24 cellular contexts compared by ENCODE assay signal in the genomic region with DNA sequence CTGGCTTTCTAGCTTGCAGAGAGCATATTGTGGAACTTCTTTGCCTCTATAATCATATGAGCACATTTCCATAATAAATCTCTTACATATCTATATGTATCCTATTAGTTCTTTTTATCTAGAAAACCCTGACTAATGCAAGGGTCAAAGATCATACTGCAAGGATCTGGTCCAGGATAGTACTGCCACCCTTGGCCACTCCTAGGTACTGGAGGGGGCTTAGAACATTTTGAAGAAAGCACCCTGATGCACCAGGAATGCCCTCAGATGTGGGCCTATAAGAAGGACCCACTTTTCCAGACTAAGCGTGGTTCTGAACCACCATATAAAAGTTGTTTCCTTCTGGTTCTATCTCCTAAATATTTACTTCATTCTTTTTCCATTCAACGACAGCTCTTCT. TPM values are rescaled to one million over a fixed set of nuclear protein-coding genes. Genes with fewer than 3 reads are reported as not detected.
DNase-seq lines count a peak whose midpoint lies in the region; ATAC-seq, FAIRE-seq and TF ChIP-seq lines count a peak whose summit lies in the region.
"Had no signal": no experiment of that assay in that cellular context is flagged by ENCODE, and none has a peak within 500 bp of the region (broad histone marks: within the 10 kb centered on the region; RNA-seq: fewer than 3 reads in every experiment).

No MANE protein-coding gene starts in this region.

- H3K27me3 ChIP-seq in K562 (ENCODE audit: control insufficient read depth in 2 of 2, insufficient read depth in 2 of 2, low read length in 2 of 2) (no peaks in the 10 kb centered on the region), small intestine (ENCODE audit: control insufficient read depth in 2 of 2, insufficient read depth in 2 of 2, low read length in 2 of 2) (no peaks in the 10 kb centered on the region)
- H3K27me3 ChIP-seq: body of pancreas, colonic mucosa, transverse colon had no signal

- TF ChIP-seq POLR2A in K562 (conservative IDR thresholded peaks at IDR 0.05) = no peak

- TF ChIP-seq CTCF in GM13977 (IDR thresholded peaks at IDR 0.05; ENCODE audit: extremely low read depth, insufficient read depth, missing control alignments) (peak; percentile 4), K562 (IDR thresholded peaks at IDR 0.05 in 2 of 3, conservative IDR thresholded peaks at IDR 0.05 in 1 of 3; ENCODE audit: insufficient read depth in 2 of 3, low read depth in 1 of 3, low read length in 3 of 3) (peak in 1 of 3 experiments; percentile 23; a peak in 3 of 6 replicates), HFFc6 (IDR thresholded peaks at IDR 0.05) (no peak)

- no TSS peak for BruUV-seq in K562 (replicated peaks; lab: Mats Ljungman, UMichigan)

- no peaks in the 10 kb centered on the region for H3K4me1 ChIP-seq in K562 (replicated peaks in 1 of 2; ENCODE audit: control insufficient read depth in 2 of 2, insufficient read depth in 2 of 2, low read length in 2 of 2)
- peaks cover 0 to 3% of the 10 kb centered on the region in 2 donors for H3K4me1 ChIP-seq in small intestine (ENCODE audit: control insufficient read depth in 2 of 2, insufficient read depth in 1 of 2, low read depth in 1 of 2, low read length in 1 of 2)
- H3K4me1 ChIP-seq: body of pancreas, colonic mucosa, left ventricle myocardium inferior, transverse colon had no signal

- in situ Hi-C loops in GM13977 (cut with MboI; ENCODE audit: low pct_unique_long_range_greater_than_20kb, low sequenced_read_pairs, unreplicated experiment) = no loop called here
- in situ Hi-C loops in K562 (cut with MboI) = no loop called here

- H3K27ac ChIP-seq in K562 (ENCODE audit: extremely low read depth, low read depth, low read length) (no peak overlapping the region), small intestine (ENCODE audit: low read depth in 1 of 2, low read length in 1 of 2) (no peak overlapping the region)
- H3K27ac ChIP-seq: body of pancreas, colonic mucosa, left ventricle myocardium inferior, skin epidermis, transverse colon had no signal

- no peaks in the 10 kb centered on the region for H3K79me2 ChIP-seq in K562 (ENCODE audit: control insufficient read depth, insufficient read depth, low read length)

- H3K4me3 ChIP-seq in K562 (no peak overlapping the region), small intestine (ENCODE audit: low read depth in 1 of 2, low read length in 2 of 2) (no peak overlapping the region)
- H3K4me3 ChIP-seq: body of pancreas, colonic mucosa, left ventricle myocardium inferior, skin epidermis, transverse colon had no signal

- no peak for FAIRE-seq in K562 (lab: Jason Lieb, UNC)
- FAIRE-seq in small intestine (lab: Jason Lieb, UNC) = no peak
- FAIRE-seq: endometrium had no signal

- H4K20me1 ChIP-seq in K562 (replicated peaks; ENCODE audit: control insufficient read depth, insufficient read depth, low read length) = no peaks in the 10 kb centered on the region

- no peaks in the 10 kb centered on the region for H3K9me1 ChIP-seq in K562 (ENCODE audit: control insufficient read depth, insufficient read depth, low read length)

- no peak overlapping the region for H3K4me2 ChIP-seq in K562 (ENCODE audit: insufficient read depth, low read length)

- CTCF ChIA-PET in K562 (lab: Yijun Ruan, JAX; ENCODE audit: low intra/inter-chr PET ratio) = no interaction called here

- H2AFZ ChIP-seq in K562 (ENCODE audit: low read depth, low read length) = no peak overlapping the region

- no peaks in the 10 kb centered on the region for H3K4me1 Mint-ChIP-seq in HFFc6 (ENCODE audit: low read depth)
- H3K4me1 Mint-ChIP-seq: activated naive CD8-positive, alpha-beta T cell treated with anti-CD3 and anti-CD28 coated beads for 36 hours; nephron had no signal

- no peaks in the 10 kb centered on the region for H3K9me3 Mint-ChIP-seq in HFFc6
- H3K9me3 Mint-ChIP-seq: activated naive CD8-positive, alpha-beta T cell treated with anti-CD3 and anti-CD28 coated beads for 36 hours; activated T-helper 1 cell treated with anti-CD3 and anti-CD28 coated beads, Interleukin-12 subunit alpha, Interleukin-12 subunit beta, Interleukin-2, Interleukin-4 antibody, amounts not matched to agents 30 ng/mL and 10 ng/mL and 1 ng/mL, durations not matched to agents 14 hours and 24 hours and 36 hours; nephron; stimulated activated naive CD8-positive, alpha-beta T cell treated with anti-CD3 and anti-CD28 coated beads, Interleukin-15, Interleukin-2, amounts not matched to agents 100 ng/mL and 50 ng/mL, for 24 hours had no signal

- DNase-seq in GM13977 (ENCODE audit: low spot score) = no peak
- peak; percentile 7 to 17 (median 11) for DNase-seq in K562 (ENCODE audit: extremely low read depth in 1 of 4, low spot score in 3 of 4)
- peak; percentile 32 for DNase-seq in small intestine
- no peak for DNase-seq in activated naive CD4-positive, alpha-beta T cell treated with anti-CD3 and anti-CD28 coated beads, Interleukin-2, amount 50 U/mL, for 16 hours
- no peak for DNase-seq in HFFc6
- no peak for DNase-seq in kidney tubule cell (ENCODE audit: low spot score)
- DNase-seq: activated naive CD8-positive, alpha-beta T cell treated with anti-CD3 and anti-CD28 coated beads for 36 hours; body of pancreas; colonic mucosa; head of caudate nucleus; left ventricle myocardium inferior; midbrain; NCI-H1417; NCI-H510A treated with DMSO at 0.1 percent for 48 hours; posterior cingulate gyrus; stimulated activated CD4-positive, alpha-beta T cell treated with anti-CD3 and anti-CD28 coated beads, Interleukin-2, amount 100 ng/mL, for 48 hours; SW 1271; transverse colon had no signal

- H3K9ac ChIP-seq in K562 (ENCODE audit: insufficient read depth in 1 of 2, low read depth in 2 of 2, low read length in 2 of 2) = no peak overlapping the region

- no peak for TF ChIP-seq EP300 in K562 (IDR thresholded peaks at IDR 0.05; ENCODE audit: low read length)

- no peak for TF ChIP-seq RAD21 in K562 (CRISPR knock-in tag; conservative IDR thresholded peaks at IDR 0.05 in 1 of 2, IDR thresholded peaks at IDR 0.05 in 1 of 2)

- H3K27ac Mint-ChIP-seq in HFFc6 = no peak overlapping the region
- H3K27ac Mint-ChIP-seq: activated naive CD8-positive, alpha-beta T cell treated with anti-CD3 and anti-CD28 coated beads for 36 hours; activated T-helper 1 cell treated with anti-CD3 and anti-CD28 coated beads, Interleukin-12 subunit alpha, Interleukin-12 subunit beta, Interleukin-2, Interleukin-4 antibody, amounts not matched to agents 30 ng/mL and 10 ng/mL and 1 ng/mL, durations not matched to agents 14 hours and 24 hours and 36 hours; nephron; stimulated activated naive CD8-positive, alpha-beta T cell treated with anti-CD3 and anti-CD28 coated beads, Interleukin-15, Interleukin-2, amounts not matched to agents 100 ng/mL and 50 ng/mL, for 24 hours had no signal

- no peaks in the 10 kb centered on the region for H3K27me3 Mint-ChIP-seq in HFFc6 (ENCODE audit: insufficient read depth)
- H3K27me3 Mint-ChIP-seq: activated naive CD8-positive, alpha-beta T cell treated with anti-CD3 and anti-CD28 coated beads for 36 hours; stimulated activated naive CD8-positive, alpha-beta T cell treated with anti-CD3 and anti-CD28 coated beads, Interleukin-15, Interleukin-2, amounts not matched to agents 100 ng/mL and 50 ng/mL, for 24 hours had no signal

- intact Hi-C loops in K562 (cut with micrococcal nuclease) = no loop called here

- POLR2A ChIA-PET in K562 (lab: Yijun Ruan, JAX) = no interaction called here

- H3K36me3 ChIP-seq in K562 (ENCODE audit: control insufficient read depth, insufficient read depth, low read length) (no peaks in the 10 kb centered on the region), small intestine (ENCODE audit: control insufficient read depth in 2 of 2, insufficient read depth in 2 of 2, low read length in 2 of 2) (no peaks in the 10 kb centered on the region)
- H3K36me3 ChIP-seq: colonic mucosa, left ventricle myocardium inferior, transverse colon had no signal

- ATAC-seq in HG03342 (IDR thresholded peaks at IDR 0.05; ENCODE audit: unreplicated experiment) = peak; percentile 65
- peak; percentile 83 for ATAC-seq in K562
- ATAC-seq: body of pancreas had no signal

- 14% methylated on average over 2 of the region's 2 CpGs for WGBS in K562 (ENCODE audit: insufficient coverage, low coverage, missing lambda C conversion rate)
- WGBS in small intestine, 3 donors = 78 to 92% (median 89%) methylated on average over 2 of the region's 2 CpGs

- no peaks in the 10 kb centered on the region for H3K9me3 ChIP-seq in K562 (replicated peaks; ENCODE audit: control insufficient read depth, insufficient read depth, low read depth, low read length)
- H3K9me3 ChIP-seq in small intestine (ENCODE audit: control insufficient read depth, low read depth) = no peaks in the 10 kb centered on the region
- H3K9me3 ChIP-seq: body of pancreas, colonic mucosa, left ventricle myocardium inferior, transverse colon had no signal

- H3K36me3 Mint-ChIP-seq in HFFc6 (ENCODE audit: low read depth) = no peaks in the 10 kb centered on the region
- H3K36me3 Mint-ChIP-seq: activated naive CD8-positive, alpha-beta T cell treated with anti-CD3 and anti-CD28 coated beads for 36 hours had no signal

- H3K4me3 Mint-ChIP-seq in HFFc6 = no peak overlapping the region
- H3K4me3 Mint-ChIP-seq: activated naive CD8-positive, alpha-beta T cell treated with anti-CD3 and anti-CD28 coated beads for 36 hours; activated T-helper 1 cell treated with anti-CD3 and anti-CD28 coated beads, Interleukin-12 subunit alpha, Interleukin-12 subunit beta, Interleukin-2, Interleukin-4 antibody, amounts not matched to agents 30 ng/mL and 10 ng/mL and 1 ng/mL, durations not matched to agents 14 hours and 24 hours and 36 hours; nephron; stimulated activated naive CD8-positive, alpha-beta T cell treated with anti-CD3 and anti-CD28 coated beads, Interleukin-15, Interleukin-2, amounts not matched to agents 100 ng/mL and 50 ng/mL, for 24 hours had no signal

RNA-seq across cellular contexts. Expression of gene ATXN7L3B, which starts 14.6 kb away (rescaled TPM):
- total RNA-seq in K562 (2011; cell fraction: chromatin; rRNA removed; ENCODE audit: low replicate concordance) = 19.7 and 20.5 TPM in 2 replicates
- total RNA-seq in K562 (2011; cell fraction: nucleolus; rRNA removed) = 19.6 and 20.2 TPM in 2 replicates
- total RNA-seq in K562 (2011; cell fraction: nucleoplasm; rRNA removed) = 27.8 and 30.8 TPM in 2 replicates
- total RNA-seq in K562 (2014; rRNA removed) (20.4 and 25.3 TPM in 2 replicates), K562 (2014; rRNA removed; fragmentation: Illumina TruSeq; extraction: Trizol) (32.1 and 34.7 TPM in 2 replicates), K562 (2015; rRNA removed; fragmentation: Illumina TruSeq; extraction: Trizol) (30.1 and 31.0 TPM in 2 replicates), K562 (2021) (33.0 and 35.6 TPM in 2 replicates)
- polyA plus RNA-seq in K562 (2011; rRNA removed) (34.3 and 40.5 TPM in 2 replicates), K562 (2014; fragmentation: Illumina TruSeq; extraction: Trizol) (30.6 and 31.8 TPM in 2 replicates), K562 (2014; fragmentation: Nextera tagmentation; extraction: Ambion mirVana) (10 to 100 TPM; 10.3 to 12.1 TPM), K562 (2014; rRNA removed) (22.9 and 25.1 TPM in 2 replicates), small intestine (10 to 100 TPM; 11.6 to 20.1 (median 15.4) TPM)
- polyA plus RNA-seq in K562 (2011; cell fraction: cytosol; rRNA removed) = 15.1 and 30.2 TPM in 2 replicates
- polyA plus RNA-seq in K562 (2011; cell fraction: nucleus; rRNA removed) = 15.7 and 21.1 TPM in 2 replicates
- polyA plus RNA-seq in K562 (2012) = 21.5 and 28.4 TPM in 2 replicates
- polyA minus RNA-seq in K562 (2011; rRNA and poly(A)+ RNA removed) = 50.8 and 51.2 TPM in 2 replicates
- 18.2 and 24.0 TPM in 2 replicates for polyA minus RNA-seq in K562 (2011; cell fraction: cytosol; rRNA and poly(A)+ RNA removed)
- polyA minus RNA-seq in K562 (2011; cell fraction: nucleus; rRNA and poly(A)+ RNA removed) = 14.1 and 31.0 TPM in 2 replicates
- total RNA-seq in HFFc6 (2021; fragmentation: NEBNext Ultra II Directional; extraction: Animal tissue kit (Norgen Biotek cat#: 25700)) = 10 to 100 TPM; 18.3 to 24.0 (median 20.5) TPM

Comparison
In these comparisons a context has a peak if more than half of its experiments do, and no peak if none do; other contexts are left out.
1. DNase-seq: peak in K562 (4 of 4) and small intestine (single experiment); none in GM13977 (single experiment), activated naive CD4-positive, alpha-beta T cell treated with anti-CD3 and anti-CD28 coated beads, Interleukin-2, amount 50 U/mL, for 16 hours (single experiment), HFFc6 (single experiment) and kidney tubule cell (single experiment).